ENCODE assay signal across 1 cellular context in the genomic region with DNA sequence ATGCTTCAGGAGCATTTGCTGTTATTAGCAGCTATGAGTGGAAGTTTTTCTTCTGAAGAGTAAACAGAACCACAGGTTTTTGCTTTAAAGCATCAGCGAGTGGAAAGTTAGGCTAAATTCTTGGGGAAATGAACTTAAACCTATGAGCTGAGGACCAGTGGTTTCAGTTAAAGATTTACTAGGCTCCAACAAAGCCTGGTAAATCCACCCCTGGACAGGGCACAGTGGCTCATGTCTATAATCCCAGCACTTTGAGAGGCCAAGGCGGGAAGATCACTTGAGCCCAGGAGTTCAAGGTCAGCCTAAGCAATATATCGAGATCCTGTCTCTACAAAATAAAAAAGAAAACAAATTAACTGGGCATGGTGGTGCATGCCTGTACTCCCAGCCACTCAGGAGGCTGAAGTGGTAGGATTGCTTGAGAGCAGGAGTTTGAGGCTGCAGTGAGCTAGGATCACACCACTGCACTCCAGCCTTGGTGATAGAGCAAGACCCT. TPM values are rescaled to one million over a fixed set of nuclear protein-coding genes. Genes with fewer than 3 reads are reported as not detected.
"Had no signal": no experiment of that assay in that cellular context is flagged by ENCODE, and none has a peak within 500 bp of the region (broad histone marks: within the 10 kb centered on the region; RNA-seq: fewer than 3 reads in every experiment).

No MANE protein-coding gene starts in this region.

RNA-seq across cellular contexts. Expression of a gene that starts 46.9 kb away (rescaled TPM):
- total RNA-seq: GM23248 had no signal
- polyA plus RNA-seq: GM23248 had no signal
